10 cellular contexts compared by ENCODE assay signal in genomic region chr21:45534591-45535331, GRCh38. TPM values are rescaled to one million over a fixed set of nuclear protein-coding genes. Genes with fewer than 3 reads are reported as not detected.
DNase-seq lines count a peak whose midpoint lies in the region; ATAC-seq and TF ChIP-seq lines count a peak whose summit lies in the region.
"Had no signal": no experiment of that assay in that cellular context is flagged by ENCODE, and none has a peak within 500 bp of the region (broad histone marks: within the 10 kb centered on the region; RNA-seq: fewer than 3 reads in every experiment).

No MANE protein-coding gene starts in this region.

- H3K4me3 Mint-ChIP-seq in CD14-positive monocyte = peak overlapping the region; percentile 63 to 88
- H3K4me3 Mint-ChIP-seq in T-cell = no peak overlapping the region

- no peak overlapping the region for H3K27ac ChIP-seq in neuronal stem cell (replicated peaks; ENCODE audit: low read length)
- H3K27ac ChIP-seq: uterus had no signal

- peaks cover 0 to 1% (median 0%) of the 10 kb centered on the region in 3 donors for H3K27me3 Mint-ChIP-seq in CD14-positive monocyte (ENCODE audit: low read depth in 3 of 3)
- H3K27me3 Mint-ChIP-seq in T-cell = no peaks in the 10 kb centered on the region

- no peak overlapping the region for H3K23ac ChIP-seq in neuronal stem cell (ENCODE audit: low read depth, low read length, poor library complexity)

- CTCF ChIA-PET in T-cell (lab: Charles Lee) = no interaction called here

- no peak overlapping the region for H3K4me2 ChIP-seq in neuronal stem cell (ENCODE audit: insufficient read depth, low read length, poor library complexity, severe bottlenecking)

- H3K9me3 Mint-ChIP-seq in CD14-positive monocyte = peaks cover 0 to 6% (median 0%) of the 10 kb centered on the region in 7 donors
- H3K9me3 Mint-ChIP-seq in T-cell = no peaks in the 10 kb centered on the region

- no peak overlapping the region for H2BK12ac ChIP-seq in neuronal stem cell (ENCODE audit: low read length)

- H3K4ac ChIP-seq in neuronal stem cell (ENCODE audit: low read length) = no peak overlapping the region

- H3K18ac ChIP-seq in neuronal stem cell (ENCODE audit: low read length) = no peak overlapping the region

- peak overlapping the region; percentile 93 to 96 (median 95) for H3K27ac Mint-ChIP-seq in CD14-positive monocyte
- no peak overlapping the region for H3K27ac Mint-ChIP-seq in T-cell

- POLR2A ChIA-PET in T-cell (lab: Charles Lee) = interaction anchor here in 1 of 2 donors (0.6 kb wide), 1 partner anchor 741 kb away, joined by 3 read pairs; no protein-coding TSS in a partner anchor

- DNase-seq in CD14-positive monocyte (ENCODE audit: low spot score) (peak; percentile 44), NCI-H524 treated with DMSO at 0.1 percent for 48 hours (lab: John Stamatoyannopoulos, UW) (peak; percentile 62), head of caudate nucleus (peak in 37 of 42 donors; percentile 29 to 84 (median 67)), neuronal stem cell (ENCODE audit: low spot score) (no peak), iPS-NIHi7 (ENCODE audit: extremely low spot score) (no peak), T-cell (no peak), kidney tubule cell (ENCODE audit: low spot score) (no peak), GM19238 (ENCODE audit: insufficient read length, low spot score) (no peak)
- DNase-seq: NCI-H146 had no signal

- no peak for ATAC-seq in T-cell (replicated peaks in 1 of 4)

- peak overlapping the region in 1 of 2 donors; percentile 10 for H3K4me3 ChIP-seq in neuronal stem cell (ENCODE audit: low read length in 2 of 2)
- H3K4me3 ChIP-seq: uterus had no signal

- H3K36me3 Mint-ChIP-seq in CD14-positive monocyte (peaks cover 25 to 47% of the 10 kb centered on the region in 2 donors), T-cell (peaks cover 3% of the 10 kb centered on the region)

- H3K4me1 Mint-ChIP-seq in CD14-positive monocyte (peaks cover 61% of the 10 kb centered on the region), T-cell (peaks cover 13 to 28% (median 14%) of the 10 kb centered on the region in 3 donors)

- no peak overlapping the region for H2BK120ac ChIP-seq in neuronal stem cell (ENCODE audit: low read depth, low read length)

- peak overlapping the region; percentile 63 for H3K14ac ChIP-seq in neuronal stem cell (ENCODE audit: low read length)

- H3K36me3 ChIP-seq in neuronal stem cell (replicated peaks in 1 of 2; ENCODE audit: control insufficient read depth in 2 of 2, insufficient read depth in 2 of 2, low read length in 2 of 2) = peaks cover 9 to 24% of the 10 kb centered on the region in 2 donors
- H3K36me3 ChIP-seq: uterus had no signal

- no peak overlapping the region for H2BK5ac ChIP-seq in neuronal stem cell (ENCODE audit: low read length)

- TF ChIP-seq CTCF in CD14-positive monocyte (IDR thresholded peaks at IDR 0.05) = no peak

- H3K9ac ChIP-seq in neuronal stem cell (ENCODE audit: low read depth, low read length, poor library complexity) = peak overlapping the region; percentile 53

- no peak overlapping the region for H2BK15ac ChIP-seq in neuronal stem cell (ENCODE audit: low read length)

- peaks cover 0 to 6% of the 10 kb centered on the region in 2 donors for H3K9me3 ChIP-seq in neuronal stem cell (replicated peaks in 1 of 2; ENCODE audit: control insufficient read depth in 2 of 2, insufficient read depth in 1 of 2, low read depth in 1 of 2, low read length in 2 of 2)
- H3K9me3 ChIP-seq: uterus had no signal

- no peak overlapping the region for H2AK5ac ChIP-seq in neuronal stem cell (ENCODE audit: low read depth, low read length)

- no CpG with 5 or more reads among the region's 28 CpGs for WGBS in neuronal stem cell (ENCODE audit: extremely low coverage in 2 of 2, insufficient read length in 2 of 2, insufficient replicate concordance in 1 of 2), 2 donors

- intact Hi-C loops in CD14-positive monocyte (cut with micrococcal nuclease) (no loop called here), head of caudate nucleus (cut with DNase I) (no loop called here)

- peaks cover 0 to 3% (median 0%) of the 10 kb centered on the region in 3 experiments for H3K27me3 ChIP-seq in neuronal stem cell (ENCODE audit: control insufficient read depth in 3 of 3, insufficient read depth in 3 of 3, low read depth in 1 of 3, low read length in 3 of 3)
- H3K27me3 ChIP-seq: uterus had no signal

- peaks cover 41% of the 10 kb centered on the region for H3K79me1 ChIP-seq in neuronal stem cell (ENCODE audit: low read depth, low read length)

- H4K8ac ChIP-seq in neuronal stem cell (ENCODE audit: low read depth, low read length) = no peak overlapping the region

- H4K91ac ChIP-seq in neuronal stem cell (ENCODE audit: low read depth, low read length, poor library complexity) = no peak overlapping the region

- no peak overlapping the region for H2AFZ ChIP-seq in neuronal stem cell (ENCODE audit: low read length)

- peaks cover 0 to 6% of the 10 kb centered on the region in 2 donors for H3K4me1 ChIP-seq in neuronal stem cell (ENCODE audit: control insufficient read depth in 2 of 2, insufficient read depth in 1 of 2, low read depth in 1 of 2, low read length in 2 of 2)
- H3K4me1 ChIP-seq: uterus had no signal

RNA-seq across cellular contexts. Expression of gene SLC19A1, which starts 7.5 kb away (rescaled TPM):
- 10 to 100 TPM; 39.9 to 53.0 TPM for polyA plus RNA-seq in CD14-positive monocyte
- 16.6 TPM for polyA plus RNA-seq in neuronal stem cell (2013, experiment 1 of 2)
- polyA plus RNA-seq in neuronal stem cell (2013, experiment 2 of 2) = 16.2 TPM
- total RNA-seq in T-cell = 10 to 100 TPM; 10.4 to 19.2 (median 16.4) TPM

Comparison
In these comparisons a context has a peak if more than half of its experiments do, and no peak if none do; other contexts are left out.
1. DNase-seq: peak in CD14-positive monocyte (single experiment), NCI-H524 treated with DMSO at 0.1 percent for 48 hours (single experiment) and head of caudate nucleus (37 of 42); none in neuronal stem cell (single experiment), iPS-NIHi7 (single experiment), T-cell (0 of 34), kidney tubule cell (single experiment) and GM19238 (single experiment).
2. H3K27ac Mint-ChIP-seq: peak in CD14-positive monocyte (7 of 7); none in T-cell (0 of 2).
3. H3K4me3 Mint-ChIP-seq: peak in CD14-positive monocyte (2 of 2); none in T-cell (0 of 3).